In genomic region chr4:102343964-102344519, GRCh38 we compare ENCODE assay signal across 8 cellular contexts. TPM values are rescaled to one million over a fixed set of nuclear protein-coding genes. Genes with fewer than 3 reads are reported as not detected.
DNase-seq lines count a peak whose midpoint lies in the region; ATAC-seq and TF ChIP-seq lines count a peak whose summit lies in the region.

No MANE protein-coding gene starts in this region.

- no peak for TF ChIP-seq CTCF in GM13976 (IDR thresholded peaks at IDR 0.05; ENCODE audit: borderline replicate concordance, control extremely low read depth, extremely low read depth, insufficient read depth, missing control alignments)

- in situ Hi-C loops in GM13976 (cut with MboI; ENCODE audit: low sequenced_read_pairs, unreplicated experiment): no loop called here

- ATAC-seq in GM18505 (IDR thresholded peaks at IDR 0.05; ENCODE audit: unreplicated experiment) (peak; percentile 44), HG02571 (IDR thresholded peaks at IDR 0.05; ENCODE audit: unreplicated experiment) (peak; percentile 43)
- ATAC-seq in activated naive CD4-positive, alpha-beta T cell treated with anti-CD3 and anti-CD28 coated beads, Interleukin-2, amount 50 U/mL, for 72 hours: peak; percentile 30 to 39

- H3K27ac Mint-ChIP-seq in activated naive CD4-positive, alpha-beta T cell treated with anti-CD3 and anti-CD28 coated beads, Interleukin-2, amount 50 U/mL, for 72 hours: peak overlapping the region; percentile 84 to 93

- H3K36me3 Mint-ChIP-seq in activated naive CD4-positive, alpha-beta T cell treated with anti-CD3 and anti-CD28 coated beads, Interleukin-2, amount 50 U/mL, for 72 hours: peaks cover 10 to 14% of the 10 kb centered on the region in 2 donors

- H3K4me1 ChIP-seq in iPS-18a (ENCODE audit: control insufficient read depth, low read depth, low read length): peaks cover 36% of the 10 kb centered on the region

- no peaks in the 10 kb centered on the region for H3K9me3 ChIP-seq in iPS-18a (ENCODE audit: control insufficient read depth, low read depth, low read length)

- no peak overlapping the region for H3K27ac ChIP-seq in iPS-18a (ENCODE audit: low read length)

- peak overlapping the region; percentile 62 for H3K9ac ChIP-seq in iPS-18a (ENCODE audit: low read length)

- H3K9me3 Mint-ChIP-seq in activated naive CD4-positive, alpha-beta T cell treated with anti-CD3 and anti-CD28 coated beads, Interleukin-2, amount 50 U/mL, for 72 hours: no peaks in the 10 kb centered on the region

- no peaks in the 10 kb centered on the region for H3K36me3 ChIP-seq in iPS-18a (ENCODE audit: control insufficient read depth, low read depth, low read length)

- H3K4me3 ChIP-seq in iPS-18a (ENCODE audit: low read length): peak overlapping the region; percentile 82

- peaks cover 44% of the 10 kb centered on the region for H3K27me3 ChIP-seq in iPS-18a (ENCODE audit: control insufficient read depth, insufficient read depth, low read length)

- TF ChIP-seq POLR2A in GM18505 (IDR thresholded peaks at IDR 0.05; ENCODE audit: borderline replicate concordance, extremely low read depth, insufficient read depth, insufficient read length): no peak

- peak; percentile 70 for DNase-seq in NAMALWA (ENCODE audit: low spot score)
- peak in 1 of 2 donors; percentile 69 for DNase-seq in activated naive CD4-positive, alpha-beta T cell treated with anti-CD3 and anti-CD28 coated beads, Interleukin-2, amount 50 U/mL, for 72 hours (ENCODE audit: low spot score in 2 of 2)
- peak; percentile 70 for DNase-seq in stimulated activated CD4-positive, alpha-beta T cell treated with anti-CD3 and anti-CD28 coated beads, Interleukin-1b, Interleukin-23, amount 100 ng/mL, for 48 hours
- no peak for DNase-seq in GM13976 (ENCODE audit: low spot score)
- DNase-seq in NCI-H2227 treated with DMSO at 0.1 percent for 48 hours (lab: John Stamatoyannopoulos, UW): no peak

RNA-seq across cellular contexts. Expression of gene SLC39A8, which starts 1.2 kb away (rescaled TPM):
- total RNA-seq in activated naive CD4-positive, alpha-beta T cell treated with anti-CD3 and anti-CD28 coated beads, Interleukin-2, amount 50 U/mL, for 72 hours: 10 to 100 TPM; 37.4 to 41.9 TPM

Comparison
In these comparisons a context has a peak if more than half of its experiments do, and no peak if none do; other contexts are left out.
1. DNase-seq: peak in NAMALWA (single experiment) and stimulated activated CD4-positive, alpha-beta T cell treated with anti-CD3 and anti-CD28 coated beads, Interleukin-1b, Interleukin-23, amount 100 ng/mL, for 48 hours (single experiment); none in GM13976 (single experiment) and NCI-H2227 treated with DMSO at 0.1 percent for 48 hours (single experiment).
2. Peak in every context shown above with its lines, with median percentiles within 50 percentile points of each other: ATAC-seq.